Comparison of ENCODE assay signal across 4 cellular contexts in genomic region chr11:107787733-107788132, GRCh38.
TF ChIP-seq lines count a peak whose summit lies in the region.

No MANE protein-coding gene starts in this region.

TF ChIP-seq in GM23338, 12 proteins besides CTCF, POLR2A, EP300 and RAD21:
- no peak for TF ChIP-seq NANOG (IDR thresholded peaks at IDR 0.05; ENCODE audit: borderline replicate concordance)
- TF ChIP-seq STAT1 (IDR thresholded peaks at IDR 0.05; ENCODE audit: unreplicated experiment) = no peak
- TF ChIP-seq JUNB (IDR thresholded peaks at IDR 0.05; ENCODE audit: unreplicated experiment) = no peak
- TF ChIP-seq, protein P1, sequence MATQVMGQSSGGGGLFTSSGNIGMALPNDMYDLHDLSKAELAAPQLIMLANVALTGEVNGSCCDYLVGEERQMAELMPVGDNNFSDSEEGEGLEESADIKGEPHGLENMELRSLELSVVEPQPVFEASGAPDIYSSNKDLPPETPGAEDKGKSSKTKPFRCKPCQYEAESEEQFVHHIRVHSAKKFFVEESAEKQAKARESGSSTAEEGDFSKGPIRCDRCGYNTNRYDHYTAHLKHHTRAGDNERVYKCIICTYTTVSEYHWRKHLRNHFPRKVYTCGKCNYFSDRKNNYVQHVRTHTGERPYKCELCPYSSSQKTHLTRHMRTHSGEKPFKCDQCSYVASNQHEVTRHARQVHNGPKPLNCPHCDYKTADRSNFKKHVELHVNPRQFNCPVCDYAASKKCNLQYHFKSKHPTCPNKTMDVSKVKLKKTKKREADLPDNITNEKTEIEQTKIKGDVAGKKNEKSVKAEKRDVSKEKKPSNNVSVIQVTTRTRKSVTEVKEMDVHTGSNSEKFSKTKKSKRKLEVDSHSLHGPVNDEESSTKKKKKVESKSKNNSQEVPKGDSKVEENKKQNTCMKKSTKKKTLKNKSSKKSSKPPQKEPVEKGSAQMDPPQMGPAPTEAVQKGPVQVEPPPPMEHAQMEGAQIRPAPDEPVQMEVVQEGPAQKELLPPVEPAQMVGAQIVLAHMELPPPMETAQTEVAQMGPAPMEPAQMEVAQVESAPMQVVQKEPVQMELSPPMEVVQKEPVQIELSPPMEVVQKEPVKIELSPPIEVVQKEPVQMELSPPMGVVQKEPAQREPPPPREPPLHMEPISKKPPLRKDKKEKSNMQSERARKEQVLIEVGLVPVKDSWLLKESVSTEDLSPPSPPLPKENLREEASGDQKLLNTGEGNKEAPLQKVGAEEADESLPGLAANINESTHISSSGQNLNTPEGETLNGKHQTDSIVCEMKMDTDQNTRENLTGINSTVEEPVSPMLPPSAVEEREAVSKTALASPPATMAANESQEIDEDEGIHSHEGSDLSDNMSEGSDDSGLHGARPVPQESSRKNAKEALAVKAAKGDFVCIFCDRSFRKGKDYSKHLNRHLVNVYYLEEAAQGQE (IDR thresholded peaks at IDR 0.05; ENCODE audit: unreplicated experiment) = no peak
- no peak for TF ChIP-seq ZNF114 (CRISPR knock-in tag; IDR thresholded peaks at IDR 0.05)
- no peak for TF ChIP-seq ZNF331 (CRISPR knock-in tag; IDR thresholded peaks at IDR 0.05; ENCODE audit: low read depth)
- TF ChIP-seq CREB1 (CRISPR knock-in tag; IDR thresholded peaks at IDR 0.05; ENCODE audit: low read depth) = no peak
- TF ChIP-seq, protein P2, sequence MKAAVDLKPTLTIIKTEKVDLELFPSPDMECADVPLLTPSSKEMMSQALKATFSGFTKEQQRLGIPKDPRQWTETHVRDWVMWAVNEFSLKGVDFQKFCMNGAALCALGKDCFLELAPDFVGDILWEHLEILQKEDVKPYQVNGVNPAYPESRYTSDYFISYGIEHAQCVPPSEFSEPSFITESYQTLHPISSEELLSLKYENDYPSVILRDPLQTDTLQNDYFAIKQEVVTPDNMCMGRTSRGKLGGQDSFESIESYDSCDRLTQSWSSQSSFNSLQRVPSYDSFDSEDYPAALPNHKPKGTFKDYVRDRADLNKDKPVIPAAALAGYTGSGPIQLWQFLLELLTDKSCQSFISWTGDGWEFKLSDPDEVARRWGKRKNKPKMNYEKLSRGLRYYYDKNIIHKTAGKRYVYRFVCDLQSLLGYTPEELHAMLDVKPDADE (IDR thresholded peaks at IDR 0.05) = no peak
- TF ChIP-seq EZH2phosphoT487 (IDR thresholded peaks at IDR 0.05; ENCODE audit: unreplicated experiment) = no peak
- TF ChIP-seq EZH2 (IDR thresholded peaks at IDR 0.05; ENCODE audit: low read depth, unreplicated experiment) = no peak

TF ChIP-seq in H1, 55 proteins besides CTCF, POLR2A, EP300 and RAD21:
- TF ChIP-seq KDM1A (IDR thresholded peaks at IDR 0.05; ENCODE audit: borderline replicate concordance, low read length) = no peak
- TF ChIP-seq MAFK (IDR thresholded peaks at IDR 0.05; ENCODE audit: low read depth, low read length) = no peak
- no peak for TF ChIP-seq NANOG (IDR thresholded peaks at IDR 0.05; ENCODE audit: insufficient read depth, low read depth, low read length, poor library complexity, severe bottlenecking)
- TF ChIP-seq GABPA (IDR thresholded peaks at IDR 0.05; ENCODE audit: borderline replicate concordance, insufficient read depth, low read length) = no peak
- no peak for TF ChIP-seq JUN (IDR thresholded peaks at IDR 0.05; ENCODE audit: low read depth, low read length)
- TF ChIP-seq SUZ12 (IDR thresholded peaks at IDR 0.05; ENCODE audit: low read length) = no peak
- no peak for TF ChIP-seq TAF1 (IDR thresholded peaks at IDR 0.05; ENCODE audit: low read depth, low read length)
- no peak for TF ChIP-seq CHD1 (IDR thresholded peaks at IDR 0.05; ENCODE audit: low read depth, low read length)
- no peak for TF ChIP-seq TEAD4 (IDR thresholded peaks at IDR 0.05; ENCODE audit: low read depth, low read length)
- no peak for TF ChIP-seq SAP30 (IDR thresholded peaks at IDR 0.05; ENCODE audit: insufficient read depth, insufficient replicate concordance, low read length)
- TF ChIP-seq POLR2AphosphoS5 (IDR thresholded peaks at IDR 0.05; ENCODE audit: low read depth, low read length) = no peak
- no peak for TF ChIP-seq ATF2 (IDR thresholded peaks at IDR 0.05; ENCODE audit: low read length)
- TF ChIP-seq ZNF274 (IDR thresholded peaks at IDR 0.05; ENCODE audit: borderline replicate concordance, extremely low read depth, low read length) = no peak
- TF ChIP-seq E2F6 (IDR thresholded peaks at IDR 0.05) = no peak
- no peak for TF ChIP-seq SRF (IDR thresholded peaks at IDR 0.05; ENCODE audit: low read depth, low read length)
- no peak for TF ChIP-seq EZH2 (IDR thresholded peaks at IDR 0.05; ENCODE audit: low read depth, low read length, severe bottlenecking)
TF ChIP-seq in H1: peak in this region for 0.

TF ChIP-seq in HEK293T, 16 proteins besides CTCF, POLR2A, EP300 and RAD21:
- TF ChIP-seq BHLHE40 (IDR thresholded peaks at IDR 0.05; ENCODE audit: borderline replicate concordance) = no peak
- TF ChIP-seq FOXM1 (IDR thresholded peaks at IDR 0.05; ENCODE audit: borderline replicate concordance) = no peak
- no peak for TF ChIP-seq ARNT (IDR thresholded peaks at IDR 0.05)
- TF ChIP-seq NFRKB (IDR thresholded peaks at IDR 0.05) = no peak
- no peak for TF ChIP-seq CTBP1 (IDR thresholded peaks at IDR 0.05; ENCODE audit: borderline replicate concordance)
- TF ChIP-seq HDGF (IDR thresholded peaks at IDR 0.05; ENCODE audit: borderline replicate concordance) = no peak
- TF ChIP-seq ELF4 (IDR thresholded peaks at IDR 0.05) = no peak
- TF ChIP-seq FOXK2 (IDR thresholded peaks at IDR 0.05) = no peak
- no peak for TF ChIP-seq L3MBTL2 (conservative IDR thresholded peaks at IDR 0.05)
- TF ChIP-seq FOXA1 (IDR thresholded peaks at IDR 0.05) = no peak
- TF ChIP-seq SP1 (IDR thresholded peaks at IDR 0.05) = no peak
- TF ChIP-seq, protein P3, sequence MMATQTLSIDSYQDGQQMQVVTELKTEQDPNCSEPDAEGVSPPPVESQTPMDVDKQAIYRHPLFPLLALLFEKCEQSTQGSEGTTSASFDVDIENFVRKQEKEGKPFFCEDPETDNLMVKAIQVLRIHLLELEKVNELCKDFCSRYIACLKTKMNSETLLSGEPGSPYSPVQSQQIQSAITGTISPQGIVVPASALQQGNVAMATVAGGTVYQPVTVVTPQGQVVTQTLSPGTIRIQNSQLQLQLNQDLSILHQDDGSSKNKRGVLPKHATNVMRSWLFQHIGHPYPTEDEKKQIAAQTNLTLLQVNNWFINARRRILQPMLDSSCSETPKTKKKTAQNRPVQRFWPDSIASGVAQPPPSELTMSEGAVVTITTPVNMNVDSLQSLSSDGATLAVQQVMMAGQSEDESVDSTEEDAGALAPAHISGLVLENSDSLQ (IDR thresholded peaks at IDR 0.05) = no peak
- no peak for TF ChIP-seq SUZ12 (IDR thresholded peaks at IDR 0.05)
- no peak for TF ChIP-seq LEF1 (IDR thresholded peaks at IDR 0.05; ENCODE audit: borderline replicate concordance)
- no peak for TF ChIP-seq ZNF384 (IDR thresholded peaks at IDR 0.05)
- no peak for TF ChIP-seq TARDBP (IDR thresholded peaks at IDR 0.05)

TF ChIP-seq in HepG2, 621 proteins besides CTCF, POLR2A, EP300 and RAD21:
- TF ChIP-seq ZNF382 (CRISPR knock-in tag; IDR thresholded peaks at IDR 0.05; ENCODE audit: borderline replicate concordance) = no peak
- no peak for TF ChIP-seq HDAC6 (IDR thresholded peaks at IDR 0.05; ENCODE audit: low read depth, low read length)
- no peak for TF ChIP-seq EED (CRISPR knock-in tag; IDR thresholded peaks at IDR 0.05)
- TF ChIP-seq ZNF580 (CRISPR knock-in tag; IDR thresholded peaks at IDR 0.05; ENCODE audit: borderline replicate concordance, low read depth) = no peak
- no peak for TF ChIP-seq CHCHD3 (CRISPR knock-in tag; IDR thresholded peaks at IDR 0.05)
- no peak for TF ChIP-seq ZNF207 (IDR thresholded peaks at IDR 0.05; ENCODE audit: borderline replicate concordance)
- TF ChIP-seq, protein P4, sequence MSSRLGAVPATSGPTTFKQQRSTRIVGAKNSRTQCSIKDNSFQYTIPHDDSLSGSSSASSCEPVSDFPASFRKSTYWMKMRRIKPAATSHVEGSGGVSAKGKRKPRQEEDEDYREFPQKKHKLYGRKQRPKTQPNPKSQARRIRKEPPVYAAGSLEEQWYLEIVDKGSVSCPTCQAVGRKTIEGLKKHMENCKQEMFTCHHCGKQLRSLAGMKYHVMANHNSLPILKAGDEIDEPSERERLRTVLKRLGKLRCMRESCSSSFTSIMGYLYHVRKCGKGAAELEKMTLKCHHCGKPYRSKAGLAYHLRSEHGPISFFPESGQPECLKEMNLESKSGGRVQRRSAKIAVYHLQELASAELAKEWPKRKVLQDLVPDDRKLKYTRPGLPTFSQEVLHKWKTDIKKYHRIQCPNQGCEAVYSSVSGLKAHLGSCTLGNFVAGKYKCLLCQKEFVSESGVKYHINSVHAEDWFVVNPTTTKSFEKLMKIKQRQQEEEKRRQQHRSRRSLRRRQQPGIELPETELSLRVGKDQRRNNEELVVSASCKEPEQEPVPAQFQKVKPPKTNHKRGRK (CRISPR knock-in tag; IDR thresholded peaks at IDR 0.05) = no peak
- TF ChIP-seq PREB (CRISPR knock-in tag; IDR thresholded peaks at IDR 0.05) = no peak
- no peak for TF ChIP-seq ZNF678 (CRISPR knock-in tag; IDR thresholded peaks at IDR 0.05)
- no peak for TF ChIP-seq ZNF747 (CRISPR knock-in tag; IDR thresholded peaks at IDR 0.05; ENCODE audit: borderline replicate concordance)
TF ChIP-seq in HepG2: peak in this region for 0.
